1 cellular context compared by ENCODE assay signal in genomic region chr5:117326997-117327396, GRCh38.
TF ChIP-seq lines count a peak whose summit lies in the region.

No MANE protein-coding gene starts in this region.

TF ChIP-seq in H1, 55 proteins besides CTCF, POLR2A, EP300 and RAD21 (continued from another document):
- no peak for TF ChIP-seq CHD7 (IDR thresholded peaks at IDR 0.05; ENCODE audit: insufficient replicate concordance, low read length)
- TF ChIP-seq ASH2L (IDR thresholded peaks at IDR 0.05; ENCODE audit: low read length) = no peak
- TF ChIP-seq SP4 (IDR thresholded peaks at IDR 0.05; ENCODE audit: low read length) = no peak
- TF ChIP-seq SAP30 (IDR thresholded peaks at IDR 0.05; ENCODE audit: insufficient read depth, insufficient replicate concordance, low read length) = no peak
- TF ChIP-seq KDM4A (IDR thresholded peaks at IDR 0.05; ENCODE audit: low read depth, low read length, severe bottlenecking) = no peak
- TF ChIP-seq TBP (IDR thresholded peaks at IDR 0.05; ENCODE audit: low read depth, low read length) = no peak
- TF ChIP-seq HDAC6 (IDR thresholded peaks at IDR 0.05; ENCODE audit: low read depth, low read length) = no peak
- no peak for TF ChIP-seq BRCA1 (IDR thresholded peaks at IDR 0.05; ENCODE audit: low read depth, low read length)
- no peak for TF ChIP-seq EGR1 (IDR thresholded peaks at IDR 0.05; ENCODE audit: borderline replicate concordance, low read depth, low read length)
- TF ChIP-seq, protein P1, sequence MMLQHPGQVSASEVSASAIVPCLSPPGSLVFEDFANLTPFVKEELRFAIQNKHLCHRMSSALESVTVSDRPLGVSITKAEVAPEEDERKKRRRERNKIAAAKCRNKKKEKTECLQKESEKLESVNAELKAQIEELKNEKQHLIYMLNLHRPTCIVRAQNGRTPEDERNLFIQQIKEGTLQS (IDR thresholded peaks at IDR 0.05; ENCODE audit: insufficient read depth, low read depth, low read length) = no peak
- TF ChIP-seq SIX5 (IDR thresholded peaks at IDR 0.05; ENCODE audit: low read depth, low read length) = no peak
- TF ChIP-seq USF2 (IDR thresholded peaks at IDR 0.05; ENCODE audit: low read length) = no peak
- TF ChIP-seq JUN (IDR thresholded peaks at IDR 0.05; ENCODE audit: low read depth, low read length) = no peak
- TF ChIP-seq POU5F1 (IDR thresholded peaks at IDR 0.05; ENCODE audit: low read depth, low read length) = no peak
- TF ChIP-seq POLR2AphosphoS5 (IDR thresholded peaks at IDR 0.05; ENCODE audit: low read depth, low read length) = no peak
- TF ChIP-seq FOSL1 (IDR thresholded peaks at IDR 0.05; ENCODE audit: insufficient read depth, low read depth, low read length) = no peak
